Comparison of ENCODE assay signal across 15 cellular contexts in genomic region chr3:184546252-184546651, GRCh38. TPM values are rescaled to one million over a fixed set of nuclear protein-coding genes. Genes with fewer than 3 reads are reported as not detected.
DNase-seq lines count a peak whose midpoint lies in the region; ATAC-seq and TF ChIP-seq lines count a peak whose summit lies in the region.
"Had no signal": no experiment of that assay in that cellular context is flagged by ENCODE, and none has a peak within 500 bp of the region (broad histone marks: within the 10 kb centered on the region; RNA-seq: fewer than 3 reads in every experiment).

No MANE protein-coding gene starts in this region.

- H3K9me3 Mint-ChIP-seq in dendritic cell treated with granulocyte-macrophage colony-stimulating factor and Interleukin-4, amounts not matched to agents 40 ng/mL and 50 ng/mL, for 4 days, result no peaks in the 10 kb centered on the region
- H3K9me3 Mint-ChIP-seq in naive B cell, result peaks cover 0 to 4% (median 0%) of the 10 kb centered on the region in 7 donors
- H3K9me3 Mint-ChIP-seq: activated CD8-positive, alpha-beta T cell treated with anti-CD3 and anti-CD28 coated beads for 36 hours had no signal

- no peak for TF ChIP-seq POLR2A in NB4 (IDR thresholded peaks at IDR 0.05; ENCODE audit: extremely low read depth, insufficient read length)

- peaks cover 53% of the 10 kb centered on the region for H3K4me1 Mint-ChIP-seq in dendritic cell treated with granulocyte-macrophage colony-stimulating factor and Interleukin-4, amounts not matched to agents 40 ng/mL and 50 ng/mL, for 4 days (ENCODE audit: low read depth)
- H3K4me1 Mint-ChIP-seq in naive B cell, result peaks cover 16 to 20% (median 20%) of the 10 kb centered on the region in 3 donors

- peak overlapping the region; percentile 56 for H3K27ac Mint-ChIP-seq in dendritic cell treated with granulocyte-macrophage colony-stimulating factor and Interleukin-4, amounts not matched to agents 40 ng/mL and 50 ng/mL, for 4 days
- peak overlapping the region in 1 of 6 donors; percentile 47 for H3K27ac Mint-ChIP-seq in naive B cell
- H3K27ac Mint-ChIP-seq: activated CD8-positive, alpha-beta T cell treated with anti-CD3 and anti-CD28 coated beads for 36 hours had no signal

- DNase-seq in GM12865 (ENCODE audit: low read depth), result peak; percentile 31
- DNase-seq in NB4 (ENCODE audit: low read depth), result peak; percentile 48
- DNase-seq in naive B cell, result no peak
- DNase-seq in NCI-H510A treated with DMSO at 0.1 percent for 48 hours (lab: John Stamatoyannopoulos, UW), result no peak
- DNase-seq in omental fat pad (ENCODE audit: low spot score), result no peak
- no peak for DNase-seq in RKO (ENCODE audit: low spot score)
- no peak for DNase-seq in NCI-H1092 (lab: John Stamatoyannopoulos, UW)
- DNase-seq: activated CD8-positive, alpha-beta T cell treated with anti-CD3 and anti-CD28 coated beads for 36 hours; foreskin fibroblast; NCI-H187 treated with DMSO at 0.1 percent for 48 hours; NCI-H748 treated with DMSO at 0.1 percent for 48 hours had no signal

- H3K4me3 Mint-ChIP-seq in dendritic cell treated with granulocyte-macrophage colony-stimulating factor and Interleukin-4, amounts not matched to agents 40 ng/mL and 50 ng/mL, for 4 days, result peak overlapping the region; percentile 37
- peak overlapping the region in 1 of 8 donors; percentile 7 for H3K4me3 Mint-ChIP-seq in naive B cell
- H3K4me3 Mint-ChIP-seq: activated CD8-positive, alpha-beta T cell treated with anti-CD3 and anti-CD28 coated beads for 36 hours had no signal

- intact Hi-C loops in dendritic cell treated with granulocyte-macrophage colony-stimulating factor and Interleukin-4, amounts not matched to agents 40 ng/mL and 50 ng/mL, for 4 days (cut with micrococcal nuclease), result no loop called here

- H3K36me3 Mint-ChIP-seq in dendritic cell treated with granulocyte-macrophage colony-stimulating factor and Interleukin-4, amounts not matched to agents 40 ng/mL and 50 ng/mL, for 4 days (ENCODE audit: low read depth), result no peaks in the 10 kb centered on the region
- no peaks in the 10 kb centered on the region for H3K36me3 Mint-ChIP-seq in naive B cell

- peak; percentile 44 to 47 for ATAC-seq in naive B cell (ENCODE audit: low read depth in 2 of 2)
- no peak for ATAC-seq in omental fat pad (ENCODE audit: low FRiP score)
- ATAC-seq: activated CD8-positive, alpha-beta T cell treated with anti-CD3 and anti-CD28 coated beads for 36 hours; body of pancreas had no signal

- H3K4me3 ChIP-seq in GM12865 (ENCODE audit: low read depth, low read length) (no peak overlapping the region), NB4 (ENCODE audit: low read depth, low read length) (no peak overlapping the region)
- H3K4me3 ChIP-seq: body of pancreas, SJSA1, thoracic aorta had no signal

- no peak for TF ChIP-seq CTCF in GM12865 (IDR thresholded peaks at IDR 0.05; ENCODE audit: insufficient read depth, low read depth, low read length, missing control alignments)
- TF ChIP-seq CTCF in NB4 (IDR thresholded peaks at IDR 0.05; ENCODE audit: low read depth, low read length), result no peak
- TF ChIP-seq CTCF in omental fat pad (IDR thresholded peaks at IDR 0.05), result no peak

- H3K27me3 Mint-ChIP-seq in dendritic cell treated with granulocyte-macrophage colony-stimulating factor and Interleukin-4, amounts not matched to agents 40 ng/mL and 50 ng/mL, for 4 days, result peaks cover 37% of the 10 kb centered on the region
- H3K27me3 Mint-ChIP-seq in naive B cell, result peaks cover 40 to 61% (median 43%) of the 10 kb centered on the region in 3 donors

RNA-seq across cellular contexts. Expression of gene EPHB3, which starts 15.3 kb away (rescaled TPM):
- not detected for polyA plus RNA-seq in naive B cell (ENCODE audit: low read depth in 6 of 6)
- 1 to 10 TPM in 3 of 4 donors, under 1 TPM in 1; 0.79 to 3.1 (median 2.1) TPM for total RNA-seq in omental fat pad

Comparison
In these comparisons a context has a peak if more than half of its experiments do, and no peak if none do; other contexts are left out.
1. DNase-seq: peak in GM12865 (single experiment) and NB4 (single experiment); none in naive B cell (single experiment), NCI-H510A treated with DMSO at 0.1 percent for 48 hours (single experiment), omental fat pad (single experiment), RKO (single experiment) and NCI-H1092 (single experiment).